Comparison of ENCODE assay signal across 19 cellular contexts in the genomic region with DNA sequence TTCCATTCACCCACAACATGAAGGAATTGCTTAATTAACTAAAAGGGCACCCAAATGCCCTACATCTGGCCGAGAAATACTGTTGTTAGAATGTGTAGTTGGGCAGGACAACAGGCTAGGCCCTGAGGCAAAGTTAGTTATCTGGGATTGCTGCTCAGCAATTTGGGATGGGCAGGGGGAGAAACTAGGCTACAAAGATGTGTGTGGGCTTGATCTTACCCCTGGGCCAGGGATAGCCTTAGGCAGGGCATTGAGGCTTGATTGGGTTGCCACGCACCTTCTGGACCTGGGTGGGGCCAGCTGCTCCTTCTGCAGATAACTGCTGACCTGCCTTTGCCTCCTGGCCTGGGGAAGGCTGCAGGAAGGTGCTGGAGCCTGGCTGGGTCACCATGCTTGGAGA. TPM values are rescaled to one million over a fixed set of nuclear protein-coding genes. Genes with fewer than 3 reads are reported as not detected.
DNase-seq lines count a peak whose midpoint lies in the region; ATAC-seq and TF ChIP-seq lines count a peak whose summit lies in the region.
"Had no signal": no experiment of that assay in that cellular context is flagged by ENCODE, and none has a peak within 500 bp of the region (broad histone marks: within the 10 kb centered on the region; RNA-seq: fewer than 3 reads in every experiment).

No MANE protein-coding gene starts in this region.

- intact Hi-C loops in activated T-helper 1 cell treated with anti-CD3 and anti-CD28 coated beads, Interleukin-12 subunit alpha, Interleukin-12 subunit beta, Interleukin-2, Interleukin-4 antibody, amounts not matched to agents 30 ng/mL and 10 ng/mL and 1 ng/mL, durations not matched to agents 14 hours and 24 hours and 36 hours (cut with micrococcal nuclease), result no loop called here
- intact Hi-C loops in natural killer cell (cut with micrococcal nuclease), result no loop called here
- intact Hi-C loops in activated CD8-positive, alpha-beta T cell treated with anti-CD3 and anti-CD28 coated beads for 36 hours (cut with micrococcal nuclease), result no loop called here

- ATAC-seq in natural killer cell (no peak), HG03571 (IDR thresholded peaks at IDR 0.05; ENCODE audit: unreplicated experiment) (no peak)
- no peak for ATAC-seq in activated CD8-positive, alpha-beta T cell treated with anti-CD3 and anti-CD28 coated beads for 36 hours
- ATAC-seq: HepG2 had no signal

- peak overlapping the region; percentile 36 for H3K27ac Mint-ChIP-seq in activated T-helper 1 cell treated with anti-CD3 and anti-CD28 coated beads, Interleukin-12 subunit alpha, Interleukin-12 subunit beta, Interleukin-2, Interleukin-4 antibody, amounts not matched to agents 30 ng/mL and 10 ng/mL and 1 ng/mL, durations not matched to agents 14 hours and 24 hours and 36 hours
- peak overlapping the region in 1 of 2 donors; percentile 93 for H3K27ac Mint-ChIP-seq in natural killer cell
- H3K27ac Mint-ChIP-seq in activated CD8-positive, alpha-beta T cell treated with anti-CD3 and anti-CD28 coated beads for 36 hours, result no peak overlapping the region
- H3K27ac Mint-ChIP-seq: CD4-positive, CD25-positive, alpha-beta regulatory T cell; H9; IgD-negative memory B cell had no signal

- POLR2A ChIA-PET in activated CD8-positive, alpha-beta T cell treated with anti-CD3 and anti-CD28 coated beads for 36 hours (lab: Charles Lee), result interaction anchor here (0.6 to 1.1 kb wide), 3 partner anchors 12 to 56 kb away, joined by 3 to 4 read pairs (median 3); no protein-coding TSS in a partner anchor

- no peaks in the 10 kb centered on the region for H3K27me3 Mint-ChIP-seq in activated T-helper 1 cell treated with anti-CD3 and anti-CD28 coated beads, Interleukin-12 subunit alpha, Interleukin-12 subunit beta, Interleukin-2, Interleukin-4 antibody, amounts not matched to agents 30 ng/mL and 10 ng/mL and 1 ng/mL, durations not matched to agents 14 hours and 24 hours and 36 hours (ENCODE audit: insufficient read depth)
- no peaks in the 10 kb centered on the region for H3K27me3 Mint-ChIP-seq in natural killer cell (ENCODE audit: low read depth in 2 of 2)
- H3K27me3 Mint-ChIP-seq in activated CD8-positive, alpha-beta T cell treated with anti-CD3 and anti-CD28 coated beads for 36 hours, result no peaks in the 10 kb centered on the region
- H3K27me3 Mint-ChIP-seq: CD4-positive, CD25-positive, alpha-beta regulatory T cell had no signal

- H3K36me3 Mint-ChIP-seq in activated T-helper 1 cell treated with anti-CD3 and anti-CD28 coated beads, Interleukin-12 subunit alpha, Interleukin-12 subunit beta, Interleukin-2, Interleukin-4 antibody, amounts not matched to agents 30 ng/mL and 10 ng/mL and 1 ng/mL, durations not matched to agents 14 hours and 24 hours and 36 hours (ENCODE audit: low read depth), result peaks cover 68% of the 10 kb centered on the region
- peaks cover 33% of the 10 kb centered on the region for H3K36me3 Mint-ChIP-seq in natural killer cell
- peaks cover 18% of the 10 kb centered on the region for H3K36me3 Mint-ChIP-seq in activated CD8-positive, alpha-beta T cell treated with anti-CD3 and anti-CD28 coated beads for 36 hours (ENCODE audit: low read depth)
- H3K36me3 Mint-ChIP-seq: CD4-positive, CD25-positive, alpha-beta regulatory T cell had no signal

- CTCF ChIA-PET in activated CD8-positive, alpha-beta T cell treated with anti-CD3 and anti-CD28 coated beads for 36 hours (lab: Charles Lee), result interaction anchor here (1.0 to 3.2 kb wide), 3 partner anchors 9 to 192 kb away, joined by 4 to 15 read pairs (median 12); partner anchors contain the start of gene IL18RAP

- no peak overlapping the region for H3K4me3 Mint-ChIP-seq in activated T-helper 1 cell treated with anti-CD3 and anti-CD28 coated beads, Interleukin-12 subunit alpha, Interleukin-12 subunit beta, Interleukin-2, Interleukin-4 antibody, amounts not matched to agents 30 ng/mL and 10 ng/mL and 1 ng/mL, durations not matched to agents 14 hours and 24 hours and 36 hours
- peak overlapping the region; percentile 21 for H3K4me3 Mint-ChIP-seq in natural killer cell
- H3K4me3 Mint-ChIP-seq in activated CD8-positive, alpha-beta T cell treated with anti-CD3 and anti-CD28 coated beads for 36 hours, result no peak overlapping the region
- H3K4me3 Mint-ChIP-seq: CD4-positive, CD25-positive, alpha-beta regulatory T cell; H9; IgD-negative memory B cell had no signal

- TF ChIP-seq CTCF in natural killer cell (IDR thresholded peaks at IDR 0.05), result no peak
- no peak for TF ChIP-seq CTCF in activated CD8-positive, alpha-beta T cell treated with anti-CD3 and anti-CD28 coated beads for 36 hours (IDR thresholded peaks at IDR 0.05)

- peaks cover 7% of the 10 kb centered on the region for H3K9me3 Mint-ChIP-seq in activated T-helper 1 cell treated with anti-CD3 and anti-CD28 coated beads, Interleukin-12 subunit alpha, Interleukin-12 subunit beta, Interleukin-2, Interleukin-4 antibody, amounts not matched to agents 30 ng/mL and 10 ng/mL and 1 ng/mL, durations not matched to agents 14 hours and 24 hours and 36 hours
- H3K9me3 Mint-ChIP-seq in natural killer cell, result no peaks in the 10 kb centered on the region
- H3K9me3 Mint-ChIP-seq in activated CD8-positive, alpha-beta T cell treated with anti-CD3 and anti-CD28 coated beads for 36 hours, result no peaks in the 10 kb centered on the region
- H3K9me3 Mint-ChIP-seq: H9, IgD-negative memory B cell had no signal

- peaks cover 72% of the 10 kb centered on the region for H3K4me1 Mint-ChIP-seq in activated T-helper 1 cell treated with anti-CD3 and anti-CD28 coated beads, Interleukin-12 subunit alpha, Interleukin-12 subunit beta, Interleukin-2, Interleukin-4 antibody, amounts not matched to agents 30 ng/mL and 10 ng/mL and 1 ng/mL, durations not matched to agents 14 hours and 24 hours and 36 hours (ENCODE audit: low read depth)
- H3K4me1 Mint-ChIP-seq in natural killer cell, result peaks cover 82 to 85% of the 10 kb centered on the region in 2 donors
- H3K4me1 Mint-ChIP-seq in activated CD8-positive, alpha-beta T cell treated with anti-CD3 and anti-CD28 coated beads for 36 hours (ENCODE audit: low read depth), result peaks cover 64% of the 10 kb centered on the region
- H3K4me1 Mint-ChIP-seq: H9 had no signal

- DNase-seq in ELF-1 (ENCODE audit: low read depth, low spot score) (peak; percentile 35), natural killer cell (no peak), NCI-H1417 treated with DMSO at 0.1 percent for 48 hours (lab: John Stamatoyannopoulos, UW) (no peak)
- DNase-seq in activated T-helper 1 cell treated with anti-CD3 and anti-CD28 coated beads, Interleukin-12 subunit alpha, Interleukin-12 subunit beta, Interleukin-2, Interleukin-4 antibody, amounts not matched to agents 30 ng/mL and 10 ng/mL and 1 ng/mL, durations not matched to agents 14 hours and 24 hours and 36 hours (ENCODE audit: low spot score), result no peak
- DNase-seq in activated CD8-positive, alpha-beta T cell treated with anti-CD3 and anti-CD28 coated beads for 36 hours, result no peak
- DNase-seq: ACHN; BE2C; C1 segment of cervical spinal cord; CD4-positive, CD25-positive, alpha-beta regulatory T cell; DMS153; DMS79; GF-D8; H9 had no signal

RNA-seq across cellular contexts. Expression of gene IL18RAP, which starts 9.4 kb away (rescaled TPM):
- total RNA-seq in activated T-helper 1 cell treated with anti-CD3 and anti-CD28 coated beads, Interleukin-12 subunit alpha, Interleukin-12 subunit beta, Interleukin-2, Interleukin-4 antibody, amounts not matched to agents 30 ng/mL and 10 ng/mL and 1 ng/mL, durations not matched to agents 14 hours and 24 hours and 36 hours, result 37.1 and 38.4 TPM in 2 replicates
- 100 to 1,000 TPM; 136 to 309 (median 203) TPM for total RNA-seq in natural killer cell
- 1 to 10 TPM; 5.8 to 6.0 TPM for total RNA-seq in activated CD8-positive, alpha-beta T cell treated with anti-CD3 and anti-CD28 coated beads for 36 hours
- total RNA-seq: Caco-2, Daoy, H1, H9, HepG2 had no signal

RNA-seq across cellular contexts. Expression of gene SLC9A4, which starts 40.6 kb away (rescaled TPM):
- 0.10 TPM in 1 of 2 replicates, not detected in the other for total RNA-seq in activated T-helper 1 cell treated with anti-CD3 and anti-CD28 coated beads, Interleukin-12 subunit alpha, Interleukin-12 subunit beta, Interleukin-2, Interleukin-4 antibody, amounts not matched to agents 30 ng/mL and 10 ng/mL and 1 ng/mL, durations not matched to agents 14 hours and 24 hours and 36 hours
- total RNA-seq in natural killer cell, result under 1 TPM in 2 of 3 donors, not detected in 1; 0.19 to 0.38 TPM
- under 1 TPM in 1 of 2 experiments, not detected in 1; 0.07 TPM for total RNA-seq in activated CD8-positive, alpha-beta T cell treated with anti-CD3 and anti-CD28 coated beads for 36 hours
- total RNA-seq: CD4-positive, CD25-positive, alpha-beta regulatory T cell; Daoy; H1; H9; HepG2 had no signal
